ENCODE assay signal across 8 cellular contexts in genomic region chr16:30472328-30472942, GRCh38. TPM values are rescaled to one million over a fixed set of nuclear protein-coding genes. Genes with fewer than 3 reads are reported as not detected.
A peak's percentile ranks its signal among the peaks of the same experiment; 100 is the strongest.
DNase-seq lines count a peak whose midpoint lies in the region; ATAC-seq, FAIRE-seq and TF ChIP-seq lines count a peak whose summit lies in the region.

Gene ITGAL, plus strand, starts transcription at chr16:30472742. Its CDS starts 96 bp downstream, at chr16:30472838.

- H3K27me3 Mint-ChIP-seq in activated naive CD8-positive, alpha-beta T cell treated with anti-CD3 and anti-CD28 coated beads for 36 hours: no peaks in the 10 kb centered on the region

- no peak within 1 kb of the TSS for H3K4me2 ChIP-seq in GM23248 (ENCODE audit: unreplicated experiment)

- peak; percentile 97 for FAIRE-seq in GM12892 (lab: Jason Lieb, UNC)

- H3K4me3 Mint-ChIP-seq in activated naive CD8-positive, alpha-beta T cell treated with anti-CD3 and anti-CD28 coated beads for 36 hours: peak within 1 kb of the TSS; percentile 91

- ATAC-seq in HG02943 (IDR thresholded peaks at IDR 0.05; ENCODE audit: low read depth, unreplicated experiment): peak; percentile 63

- no peaks in the 10 kb centered on the region for H4K20me1 ChIP-seq in GM23248 (ENCODE audit: insufficient read depth)

- no peak within 1 kb of the TSS for H3K9ac ChIP-seq in GM23248

- no peaks in the 10 kb centered on the region for H3K4me1 ChIP-seq in GM23248 (ENCODE audit: insufficient read depth)

- H3K79me2 ChIP-seq in GM23248 (ENCODE audit: insufficient read depth): no peaks in the 10 kb centered on the region

- DNase-seq in GM12892 (ENCODE audit: insufficient read length) (peak; percentile 57), T-helper 1 cell (peak; percentile 63 to 95 (median 77)), posterior vena cava (ENCODE audit: low spot score) (peak; percentile 88), GM23248 (no peak), retina (no peak), NCI-H1048 (lab: John Stamatoyannopoulos, UW) (no peak)
- peak; percentile 86 for DNase-seq in activated naive CD8-positive, alpha-beta T cell treated with anti-CD3 and anti-CD28 coated beads for 36 hours

- no peak within 1 kb of the TSS for H2AFZ ChIP-seq in GM23248

- H3K9me3 Mint-ChIP-seq in activated naive CD8-positive, alpha-beta T cell treated with anti-CD3 and anti-CD28 coated beads for 36 hours: no peaks in the 10 kb centered on the region

- H3K4me3 ChIP-seq in GM23248: no peak within 1 kb of the TSS

- peak within 1 kb of the TSS; percentile 95 for H3K27ac Mint-ChIP-seq in activated naive CD8-positive, alpha-beta T cell treated with anti-CD3 and anti-CD28 coated beads for 36 hours

- peaks cover 6% of the 10 kb centered on the region; the same call in 1 of the 2 replicates for H3F3A ChIP-seq in GM23248 (ENCODE audit: insufficient read depth)

- peaks cover 48% of the 10 kb centered on the region for H3K27me3 ChIP-seq in GM23248 (replicated peaks; ENCODE audit: insufficient read depth)

- no peaks in the 10 kb centered on the region for H3K9me3 ChIP-seq in GM23248 (ENCODE audit: low read depth)

- in situ Hi-C loops in GM23248 (cut with MboI): no loop called here

- H3K27ac ChIP-seq in GM23248: no peak within 1 kb of the TSS

- H3K36me3 ChIP-seq in GM23248 (ENCODE audit: low read depth): no peaks in the 10 kb centered on the region

- WGBS in GM23248 (ENCODE audit: low coverage in 1 of 2, low lambda C conversion rate in 2 of 2, missing lambda C conversion rate in 2 of 2), 2 experiments: 52 to 55% methylated on average over 8 of the region's 8 CpGs

- peaks cover 48% of the 10 kb centered on the region for H3K36me3 Mint-ChIP-seq in activated naive CD8-positive, alpha-beta T cell treated with anti-CD3 and anti-CD28 coated beads for 36 hours

- TF ChIP-seq POLR2A in GM12892 (IDR thresholded peaks at IDR 0.05; ENCODE audit: low read depth, low read length): peak; percentile 77

- intact Hi-C loops in posterior vena cava (cut with DNase I): no loop called here

- no peaks in the 10 kb centered on the region for H3K9me2 ChIP-seq in GM23248 (ENCODE audit: insufficient read depth)

- peaks cover 51% of the 10 kb centered on the region for H3K4me1 Mint-ChIP-seq in activated naive CD8-positive, alpha-beta T cell treated with anti-CD3 and anti-CD28 coated beads for 36 hours

RNA-seq across cellular contexts. Expression of gene ITGAL, which starts in this region (rescaled TPM):
- polyA plus RNA-seq in GM12892 (2012; ENCODE audit: missing spikeins): 47.8 TPM
- 100 to 1,000 TPM; 233 to 235 TPM for total RNA-seq in activated naive CD8-positive, alpha-beta T cell treated with anti-CD3 and anti-CD28 coated beads for 36 hours
- 1 to 10 TPM; 4.6 to 8.5 TPM for total RNA-seq in posterior vena cava
- total RNA-seq in GM23248 (2014; rRNA removed; shearing (Covaris generic)): 0.65 TPM in 1 of 2 replicates, not detected in the other
- polyA plus RNA-seq in GM23248 (2016; fragmentation: Nextera tagmentation; extraction: Ambion mirVana): 0.27 TPM in 1 of 2 replicates, not detected in the other

Comparison
In these comparisons a context has a peak if more than half of its experiments do, and no peak if none do; other contexts are left out.
1. RNA of gene ITGAL (total RNA-seq): 233 to 235 TPM in activated naive CD8-positive, alpha-beta T cell treated with anti-CD3 and anti-CD28 coated beads for 36 hours; 4.6 to 8.5 TPM in posterior vena cava and 0.65 TPM in GM23248; every median in the first group is over 10 times any median in the second.
2. DNase-seq: peak in GM12892 (single experiment), T-helper 1 cell (5 of 5), activated naive CD8-positive, alpha-beta T cell treated with anti-CD3 and anti-CD28 coated beads for 36 hours (single experiment) and posterior vena cava (single experiment); none in GM23248 (single experiment), retina (single experiment) and NCI-H1048 (single experiment).